In genomic region chr7:140638311-140638791, GRCh38 we compare ENCODE assay signal across 10 cellular contexts. TPM values are rescaled to one million over a fixed set of nuclear protein-coding genes. Genes with fewer than 3 reads are reported as not detected.
DNase-seq lines count a peak whose midpoint lies in the region; ATAC-seq and TF ChIP-seq lines count a peak whose summit lies in the region.
"Had no signal": no experiment of that assay in that cellular context is flagged by ENCODE, and none has a peak within 500 bp of the region (broad histone marks: within the 10 kb centered on the region; RNA-seq: fewer than 3 reads in every experiment).

No MANE protein-coding gene starts in this region.

- peak; percentile 81 for DNase-seq in AG08396 (ENCODE audit: low spot score)
- DNase-seq in RPMI7951 (ENCODE audit: low read depth): peak; percentile 61
- DNase-seq in fibroblast of the conjunctiva (ENCODE audit: low read depth): peak; percentile 84
- DNase-seq in neural crest cell (ENCODE audit: low read depth, low spot score): no peak
- DNase-seq in epidermal melanocyte (ENCODE audit: insufficient read length, low spot score): no peak
- DNase-seq in NCI-H1694 treated with DMSO at 0.1 percent for 48 hours (lab: John Stamatoyannopoulos, UW): no peak
- DNase-seq: effector CD8-positive, alpha-beta T cell; naive B cell had no signal

- ATAC-seq in GM19324 (IDR thresholded peaks at IDR 0.05; ENCODE audit: low FRiP score, unreplicated experiment) (no peak), GM18511 (IDR thresholded peaks at IDR 0.05; ENCODE audit: unreplicated experiment) (no peak)

- peaks cover 52% of the 10 kb centered on the region for H3K4me1 Mint-ChIP-seq in neural crest cell

- H3K36me3 Mint-ChIP-seq in neural crest cell (ENCODE audit: low read depth): no peaks in the 10 kb centered on the region

- no peak overlapping the region for H3K27ac Mint-ChIP-seq in neural crest cell (ENCODE audit: unreplicated experiment)

- H3K9me3 Mint-ChIP-seq in neural crest cell: no peaks in the 10 kb centered on the region

- peak overlapping the region; percentile 99 for H3K4me3 Mint-ChIP-seq in neural crest cell

- TF ChIP-seq CTCF in neural crest cell (conservative IDR thresholded peaks at IDR 0.05): no peak

- H3K27me3 Mint-ChIP-seq in neural crest cell (ENCODE audit: low read depth): peaks cover 4% of the 10 kb centered on the region

RNA-seq across cellular contexts. Expression of gene DENND2A, which starts 2.3 kb away (rescaled TPM):
- 26.9 and 29.6 TPM in 2 replicates for total RNA-seq in RPMI7951 (2014; rRNA removed; shearing (Covaris generic))
- total RNA-seq in neural crest cell: 29.8 and 33.7 TPM in 2 replicates

RNA-seq across cellular contexts. Expression of gene ADCK2, which starts 34.4 kb away (rescaled TPM):
- 16.2 and 16.8 TPM in 2 replicates for total RNA-seq in RPMI7951 (2014; rRNA removed; shearing (Covaris generic))
- 14.2 and 14.9 TPM in 2 replicates for total RNA-seq in neural crest cell

RNA-seq across cellular contexts. Expression of gene NDUFB2, which starts 58.2 kb away (rescaled TPM):
- 333 and 473 TPM in 2 replicates for total RNA-seq in RPMI7951 (2014; rRNA removed; shearing (Covaris generic))
- total RNA-seq in neural crest cell: 190 and 195 TPM in 2 replicates

Comparison
In these comparisons a context has a peak if more than half of its experiments do, and no peak if none do; other contexts are left out.
1. DNase-seq: peak in AG08396 (single experiment), RPMI7951 (single experiment) and fibroblast of the conjunctiva (single experiment); none in neural crest cell (single experiment), epidermal melanocyte (single experiment) and NCI-H1694 treated with DMSO at 0.1 percent for 48 hours (single experiment).